1 cellular context compared by ENCODE assay signal in the genomic region with DNA sequence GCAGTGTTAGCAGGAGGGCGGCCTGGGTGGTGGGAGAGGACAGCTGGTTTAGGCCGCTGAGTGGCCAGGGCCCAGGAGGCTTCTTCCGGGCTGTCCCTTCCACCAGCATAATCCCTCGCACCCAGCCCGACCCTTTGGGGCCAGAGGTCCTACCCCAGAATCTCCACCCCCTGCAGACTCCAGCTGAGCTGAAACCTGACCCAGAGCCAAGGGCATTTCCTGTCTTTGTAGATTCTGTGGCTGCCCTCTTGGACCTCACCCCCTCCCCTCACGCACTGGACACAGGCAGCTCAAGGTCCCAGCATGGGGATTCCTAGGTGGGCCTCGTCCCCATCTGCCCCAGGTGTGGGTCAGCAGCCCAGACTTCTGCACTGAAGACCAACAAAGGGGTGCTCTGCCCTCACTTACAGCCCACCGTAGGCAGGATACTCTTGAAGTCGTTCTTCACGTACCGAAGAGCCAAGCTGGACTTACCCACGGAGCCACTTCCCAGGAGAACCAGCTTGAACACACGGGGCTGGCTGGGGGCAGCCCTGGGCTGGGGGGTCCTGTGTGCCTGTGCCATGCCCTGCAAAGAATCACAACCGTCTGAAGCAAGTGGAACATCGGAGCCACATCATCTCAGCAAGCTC.
TF ChIP-seq lines count a peak whose summit lies in the region.

No MANE protein-coding gene starts in this region.

TF ChIP-seq in HepG2, 621 proteins besides CTCF, POLR2A, EP300 and RAD21 (continued from another document and continues in another):
- no peak for TF ChIP-seq ZNF138 (CRISPR knock-in tag; IDR thresholded peaks at IDR 0.05; ENCODE audit: low read depth)
- no peak for TF ChIP-seq ZNF570 (CRISPR knock-in tag; IDR thresholded peaks at IDR 0.05; ENCODE audit: borderline replicate concordance)
- no peak for TF ChIP-seq PAF1 (CRISPR knock-in tag; IDR thresholded peaks at IDR 0.05)
- TF ChIP-seq ARNTL (CRISPR knock-in tag; IDR thresholded peaks at IDR 0.05), result peak; percentile 95
- TF ChIP-seq, protein P1, sequence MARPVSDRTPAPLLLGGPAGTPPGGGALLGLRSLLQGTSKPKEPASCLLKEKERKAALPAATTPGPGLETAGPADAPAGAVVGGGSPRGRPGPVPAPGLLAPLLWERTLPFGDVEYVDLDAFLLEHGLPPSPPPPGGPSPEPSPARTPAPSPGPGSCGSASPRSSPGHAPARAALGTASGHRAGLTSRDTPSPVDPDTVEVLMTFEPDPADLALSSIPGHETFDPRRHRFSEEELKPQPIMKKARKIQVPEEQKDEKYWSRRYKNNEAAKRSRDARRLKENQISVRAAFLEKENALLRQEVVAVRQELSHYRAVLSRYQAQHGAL (CRISPR knock-in tag; IDR thresholded peaks at IDR 0.05; ENCODE audit: not compliant biosample characterization), result no peak
- TF ChIP-seq, protein P2, sequence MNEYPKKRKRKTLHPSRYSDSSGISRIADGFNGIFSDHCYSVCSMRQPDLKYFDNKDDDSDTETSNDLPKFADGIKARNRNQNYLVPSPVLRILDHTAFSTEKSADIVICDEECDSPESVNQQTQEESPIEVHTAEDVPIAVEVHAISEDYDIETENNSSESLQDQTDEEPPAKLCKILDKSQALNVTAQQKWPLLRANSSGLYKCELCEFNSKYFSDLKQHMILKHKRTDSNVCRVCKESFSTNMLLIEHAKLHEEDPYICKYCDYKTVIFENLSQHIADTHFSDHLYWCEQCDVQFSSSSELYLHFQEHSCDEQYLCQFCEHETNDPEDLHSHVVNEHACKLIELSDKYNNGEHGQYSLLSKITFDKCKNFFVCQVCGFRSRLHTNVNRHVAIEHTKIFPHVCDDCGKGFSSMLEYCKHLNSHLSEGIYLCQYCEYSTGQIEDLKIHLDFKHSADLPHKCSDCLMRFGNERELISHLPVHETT (CRISPR knock-in tag; conservative IDR thresholded peaks at IDR 0.05), result 0 out of 2 replicates have a peak, but pooled peaks have one; percentile 34
- TF ChIP-seq XBP1 (CRISPR knock-in tag; IDR thresholded peaks at IDR 0.05), result no peak
- TF ChIP-seq KDM5A (IDR thresholded peaks at IDR 0.05; ENCODE audit: borderline replicate concordance, low read length), result no peak
- TF ChIP-seq, protein P3, sequence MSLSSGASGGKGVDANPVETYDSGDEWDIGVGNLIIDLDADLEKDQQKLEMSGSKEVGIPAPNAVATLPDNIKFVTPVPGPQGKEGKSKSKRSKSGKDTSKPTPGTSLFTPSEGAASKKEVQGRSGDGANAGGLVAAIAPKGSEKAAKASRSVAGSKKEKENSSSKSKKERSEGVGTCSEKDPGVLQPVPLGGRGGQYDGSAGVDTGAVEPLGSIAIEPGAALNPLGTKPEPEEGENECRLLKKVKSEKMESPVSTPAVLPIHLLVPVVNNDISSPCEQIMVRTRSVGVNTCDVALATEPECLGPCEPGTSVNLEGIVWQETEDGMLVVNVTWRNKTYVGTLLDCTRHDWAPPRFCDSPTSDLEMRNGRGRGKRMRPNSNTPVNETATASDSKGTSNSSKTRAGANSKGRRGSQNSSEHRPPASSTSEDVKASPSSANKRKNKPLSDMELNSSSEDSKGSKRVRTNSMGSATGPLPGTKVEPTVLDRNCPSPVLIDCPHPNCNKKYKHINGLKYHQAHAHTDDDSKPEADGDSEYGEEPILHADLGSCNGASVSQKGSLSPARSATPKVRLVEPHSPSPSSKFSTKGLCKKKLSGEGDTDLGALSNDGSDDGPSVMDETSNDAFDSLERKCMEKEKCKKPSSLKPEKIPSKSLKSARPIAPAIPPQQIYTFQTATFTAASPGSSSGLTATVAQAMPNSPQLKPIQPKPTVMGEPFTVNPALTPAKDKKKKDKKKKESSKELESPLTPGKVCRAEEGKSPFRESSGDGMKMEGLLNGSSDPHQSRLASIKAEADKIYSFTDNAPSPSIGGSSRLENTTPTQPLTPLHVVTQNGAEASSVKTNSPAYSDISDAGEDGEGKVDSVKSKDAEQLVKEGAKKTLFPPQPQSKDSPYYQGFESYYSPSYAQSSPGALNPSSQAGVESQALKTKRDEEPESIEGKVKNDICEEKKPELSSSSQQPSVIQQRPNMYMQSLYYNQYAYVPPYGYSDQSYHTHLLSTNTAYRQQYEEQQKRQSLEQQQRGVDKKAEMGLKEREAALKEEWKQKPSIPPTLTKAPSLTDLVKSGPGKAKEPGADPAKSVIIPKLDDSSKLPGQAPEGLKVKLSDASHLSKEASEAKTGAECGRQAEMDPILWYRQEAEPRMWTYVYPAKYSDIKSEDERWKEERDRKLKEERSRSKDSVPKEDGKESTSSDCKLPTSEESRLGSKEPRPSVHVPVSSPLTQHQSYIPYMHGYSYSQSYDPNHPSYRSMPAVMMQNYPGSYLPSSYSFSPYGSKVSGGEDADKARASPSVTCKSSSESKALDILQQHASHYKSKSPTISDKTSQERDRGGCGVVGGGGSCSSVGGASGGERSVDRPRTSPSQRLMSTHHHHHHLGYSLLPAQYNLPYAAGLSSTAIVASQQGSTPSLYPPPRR (CRISPR knock-in tag; IDR thresholded peaks at IDR 0.05; ENCODE audit: borderline replicate concordance), result peak; percentile 96
- peak; percentile 60 for TF ChIP-seq ZNF629 (CRISPR knock-in tag; conservative IDR thresholded peaks at IDR 0.05)
- TF ChIP-seq MBD4 (IDR thresholded peaks at IDR 0.05; ENCODE audit: borderline replicate concordance, low read length), result no peak
- TF ChIP-seq ZNF383 (CRISPR knock-in tag; IDR thresholded peaks at IDR 0.05; ENCODE audit: borderline replicate concordance), result no peak
- TF ChIP-seq SIN3A (IDR thresholded peaks at IDR 0.05; ENCODE audit: borderline replicate concordance, low read depth, low read length), result peak; percentile 88
- TF ChIP-seq ATM (IDR thresholded peaks at IDR 0.05; ENCODE audit: borderline replicate concordance), result no peak
- peak; percentile 93 for TF ChIP-seq ZNF431 (CRISPR knock-in tag; IDR thresholded peaks at IDR 0.05; ENCODE audit: borderline replicate concordance, low read depth)
- peak; percentile 90; the same call in 1 of the 2 replicates for TF ChIP-seq KDM5B (CRISPR knock-in tag; IDR thresholded peaks at IDR 0.05; ENCODE audit: borderline replicate concordance)
- TF ChIP-seq, protein P4, sequence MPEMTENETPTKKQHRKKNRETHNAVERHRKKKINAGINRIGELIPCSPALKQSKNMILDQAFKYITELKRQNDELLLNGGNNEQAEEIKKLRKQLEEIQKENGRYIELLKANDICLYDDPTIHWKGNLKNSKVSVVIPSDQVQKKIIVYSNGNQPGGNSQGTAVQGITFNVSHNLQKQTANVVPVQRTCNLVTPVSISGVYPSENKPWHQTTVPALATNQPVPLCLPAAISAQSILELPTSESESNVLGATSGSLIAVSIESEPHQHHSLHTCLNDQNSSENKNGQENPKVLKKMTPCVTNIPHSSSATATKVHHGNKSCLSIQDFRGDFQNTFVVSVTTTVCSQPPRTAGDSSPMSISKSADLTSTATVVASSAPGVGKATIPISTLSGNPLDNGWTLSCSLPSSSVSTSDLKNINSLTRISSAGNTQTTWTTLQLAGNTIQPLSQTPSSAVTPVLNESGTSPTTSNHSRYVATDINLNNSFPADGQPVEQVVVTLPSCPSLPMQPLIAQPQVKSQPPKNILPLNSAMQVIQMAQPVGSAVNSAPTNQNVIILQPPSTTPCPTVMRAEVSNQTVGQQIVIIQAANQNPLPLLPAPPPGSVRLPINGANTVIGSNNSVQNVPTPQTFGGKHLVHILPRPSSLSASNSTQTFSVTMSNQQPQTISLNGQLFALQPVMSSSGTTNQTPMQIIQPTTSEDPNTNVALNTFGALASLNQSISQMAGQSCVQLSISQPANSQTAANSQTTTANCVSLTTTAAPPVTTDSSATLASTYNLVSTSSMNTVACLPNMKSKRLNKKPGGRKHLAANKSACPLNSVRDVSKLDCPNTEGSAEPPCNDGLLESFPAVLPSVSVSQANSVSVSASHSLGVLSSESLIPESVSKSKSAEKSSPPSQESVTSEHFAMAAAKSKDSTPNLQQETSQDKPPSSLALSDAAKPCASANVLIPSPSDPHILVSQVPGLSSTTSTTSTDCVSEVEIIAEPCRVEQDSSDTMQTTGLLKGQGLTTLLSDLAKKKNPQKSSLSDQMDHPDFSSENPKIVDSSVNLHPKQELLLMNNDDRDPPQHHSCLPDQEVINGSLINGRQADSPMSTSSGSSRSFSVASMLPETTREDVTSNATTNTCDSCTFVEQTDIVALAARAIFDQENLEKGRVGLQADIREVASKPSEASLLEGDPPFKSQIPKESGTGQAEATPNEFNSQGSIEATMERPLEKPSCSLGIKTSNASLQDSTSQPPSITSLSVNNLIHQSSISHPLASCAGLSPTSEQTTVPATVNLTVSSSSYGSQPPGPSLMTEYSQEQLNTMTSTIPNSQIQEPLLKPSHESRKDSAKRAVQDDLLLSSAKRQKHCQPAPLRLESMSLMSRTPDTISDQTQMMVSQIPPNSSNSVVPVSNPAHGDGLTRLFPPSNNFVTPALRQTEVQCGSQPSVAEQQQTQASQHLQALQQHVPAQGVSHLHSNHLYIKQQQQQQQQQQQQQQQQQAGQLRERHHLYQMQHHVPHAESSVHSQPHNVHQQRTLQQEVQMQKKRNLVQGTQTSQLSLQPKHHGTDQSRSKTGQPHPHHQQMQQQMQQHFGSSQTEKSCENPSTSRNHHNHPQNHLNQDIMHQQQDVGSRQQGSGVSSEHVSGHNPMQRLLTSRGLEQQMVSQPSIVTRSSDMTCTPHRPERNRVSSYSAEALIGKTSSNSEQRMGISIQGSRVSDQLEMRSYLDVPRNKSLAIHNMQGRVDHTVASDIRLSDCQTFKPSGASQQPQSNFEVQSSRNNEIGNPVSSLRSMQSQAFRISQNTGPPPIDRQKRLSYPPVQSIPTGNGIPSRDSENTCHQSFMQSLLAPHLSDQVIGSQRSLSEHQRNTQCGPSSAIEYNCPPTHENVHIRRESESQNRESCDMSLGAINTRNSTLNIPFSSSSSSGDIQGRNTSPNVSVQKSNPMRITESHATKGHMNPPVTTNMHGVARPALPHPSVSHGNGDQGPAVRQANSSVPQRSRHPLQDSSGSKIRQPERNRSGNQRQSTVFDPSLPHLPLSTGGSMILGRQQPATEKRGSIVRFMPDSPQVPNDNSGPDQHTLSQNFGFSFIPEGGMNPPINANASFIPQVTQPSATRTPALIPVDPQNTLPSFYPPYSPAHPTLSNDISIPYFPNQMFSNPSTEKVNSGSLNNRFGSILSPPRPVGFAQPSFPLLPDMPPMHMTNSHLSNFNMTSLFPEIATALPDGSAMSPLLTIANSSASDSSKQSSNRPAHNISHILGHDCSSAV (CRISPR knock-in tag; IDR thresholded peaks at IDR 0.05; ENCODE audit: borderline replicate concordance), result no peak
- peak; percentile 49; the same call in 1 of the 2 replicates for TF ChIP-seq ZNF749 (CRISPR knock-in tag; IDR thresholded peaks at IDR 0.05; ENCODE audit: borderline replicate concordance)
- TF ChIP-seq, protein P5, sequence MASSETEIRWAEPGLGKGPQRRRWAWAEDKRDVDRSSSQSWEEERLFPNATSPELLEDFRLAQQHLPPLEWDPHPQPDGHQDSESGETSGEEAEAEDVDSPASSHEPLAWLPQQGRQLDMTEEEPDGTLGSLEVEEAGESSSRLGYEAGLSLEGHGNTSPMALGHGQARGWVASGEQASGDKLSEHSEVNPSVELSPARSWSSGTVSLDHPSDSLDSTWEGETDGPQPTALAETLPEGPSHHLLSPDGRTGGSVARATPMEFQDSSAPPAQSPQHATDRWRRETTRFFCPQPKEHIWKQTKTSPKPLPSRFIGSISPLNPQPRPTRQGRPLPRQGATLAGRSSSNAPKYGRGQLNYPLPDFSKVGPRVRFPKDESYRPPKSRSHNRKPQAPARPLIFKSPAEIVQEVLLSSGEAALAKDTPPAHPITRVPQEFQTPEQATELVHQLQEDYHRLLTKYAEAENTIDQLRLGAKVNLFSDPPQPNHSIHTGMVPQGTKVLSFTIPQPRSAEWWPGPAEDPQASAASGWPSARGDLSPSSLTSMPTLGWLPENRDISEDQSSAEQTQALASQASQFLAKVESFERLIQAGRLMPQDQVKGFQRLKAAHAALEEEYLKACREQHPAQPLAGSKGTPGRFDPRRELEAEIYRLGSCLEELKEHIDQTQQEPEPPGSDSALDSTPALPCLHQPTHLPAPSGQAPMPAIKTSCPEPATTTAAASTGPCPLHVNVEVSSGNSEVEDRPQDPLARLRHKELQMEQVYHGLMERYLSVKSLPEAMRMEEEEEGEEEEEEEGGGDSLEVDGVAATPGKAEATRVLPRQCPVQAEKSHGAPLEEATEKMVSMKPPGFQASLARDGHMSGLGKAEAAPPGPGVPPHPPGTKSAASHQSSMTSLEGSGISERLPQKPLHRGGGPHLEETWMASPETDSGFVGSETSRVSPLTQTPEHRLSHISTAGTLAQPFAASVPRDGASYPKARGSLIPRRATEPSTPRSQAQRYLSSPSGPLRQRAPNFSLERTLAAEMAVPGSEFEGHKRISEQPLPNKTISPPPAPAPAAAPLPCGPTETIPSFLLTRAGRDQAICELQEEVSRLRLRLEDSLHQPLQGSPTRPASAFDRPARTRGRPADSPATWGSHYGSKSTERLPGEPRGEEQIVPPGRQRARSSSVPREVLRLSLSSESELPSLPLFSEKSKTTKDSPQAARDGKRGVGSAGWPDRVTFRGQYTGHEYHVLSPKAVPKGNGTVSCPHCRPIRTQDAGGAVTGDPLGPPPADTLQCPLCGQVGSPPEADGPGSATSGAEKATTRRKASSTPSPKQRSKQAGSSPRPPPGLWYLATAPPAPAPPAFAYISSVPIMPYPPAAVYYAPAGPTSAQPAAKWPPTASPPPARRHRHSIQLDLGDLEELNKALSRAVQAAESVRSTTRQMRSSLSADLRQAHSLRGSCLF (CRISPR knock-in tag; IDR thresholded peaks at IDR 0.05; ENCODE audit: borderline replicate concordance), result no peak
- TF ChIP-seq ZFY (CRISPR knock-in tag; IDR thresholded peaks at IDR 0.05), result peak; percentile 66
- TF ChIP-seq, protein P6, sequence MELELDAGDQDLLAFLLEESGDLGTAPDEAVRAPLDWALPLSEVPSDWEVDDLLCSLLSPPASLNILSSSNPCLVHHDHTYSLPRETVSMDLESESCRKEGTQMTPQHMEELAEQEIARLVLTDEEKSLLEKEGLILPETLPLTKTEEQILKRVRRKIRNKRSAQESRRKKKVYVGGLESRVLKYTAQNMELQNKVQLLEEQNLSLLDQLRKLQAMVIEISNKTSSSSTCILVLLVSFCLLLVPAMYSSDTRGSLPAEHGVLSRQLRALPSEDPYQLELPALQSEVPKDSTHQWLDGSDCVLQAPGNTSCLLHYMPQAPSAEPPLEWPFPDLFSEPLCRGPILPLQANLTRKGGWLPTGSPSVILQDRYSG (CRISPR knock-in tag; IDR thresholded peaks at IDR 0.05), result no peak
- TF ChIP-seq, protein P7, sequence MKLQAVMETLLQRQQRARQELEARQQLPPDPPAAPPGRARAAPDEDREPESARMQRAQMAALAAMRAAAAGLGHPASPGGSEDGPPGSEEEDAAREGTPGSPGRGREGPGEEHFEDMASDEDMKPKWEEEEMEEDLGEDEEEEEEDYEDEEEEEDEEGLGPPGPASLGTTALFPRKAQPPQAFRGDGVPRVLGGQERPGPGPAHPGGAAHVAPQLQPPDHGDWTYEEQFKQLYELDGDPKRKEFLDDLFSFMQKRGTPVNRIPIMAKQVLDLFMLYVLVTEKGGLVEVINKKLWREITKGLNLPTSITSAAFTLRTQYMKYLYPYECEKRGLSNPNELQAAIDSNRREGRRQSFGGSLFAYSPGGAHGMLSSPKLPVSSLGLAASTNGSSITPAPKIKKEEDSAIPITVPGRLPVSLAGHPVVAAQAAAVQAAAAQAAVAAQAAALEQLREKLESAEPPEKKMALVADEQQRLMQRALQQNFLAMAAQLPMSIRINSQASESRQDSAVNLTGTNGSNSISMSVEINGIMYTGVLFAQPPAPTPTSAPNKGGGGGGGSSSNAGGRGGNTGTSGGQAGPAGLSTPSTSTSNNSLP (IDR thresholded peaks at IDR 0.05; ENCODE audit: low read depth, low read length), result no peak
- TF ChIP-seq RFXAP (CRISPR knock-in tag; IDR thresholded peaks at IDR 0.05; ENCODE audit: borderline replicate concordance), result peak; percentile 88; the same call in 1 of the 2 replicates
- TF ChIP-seq FOXM1 (CRISPR knock-in tag; IDR thresholded peaks at IDR 0.05), result no peak
- TF ChIP-seq NFE2L1 (CRISPR knock-in tag; IDR thresholded peaks at IDR 0.05; ENCODE audit: borderline replicate concordance), result no peak
- no peak for TF ChIP-seq FIP1L1 (IDR thresholded peaks at IDR 0.05; ENCODE audit: borderline replicate concordance, insufficient read depth, low read depth, low read length)
- TF ChIP-seq NR2F6 (IDR thresholded peaks at IDR 0.05), result peak; percentile 96
- peak; percentile 99 for TF ChIP-seq NR2F6 (CRISPR knock-in tag; IDR thresholded peaks at IDR 0.05)
- TF ChIP-seq NFE2 (CRISPR knock-in tag; IDR thresholded peaks at IDR 0.05), result no peak
- TF ChIP-seq FLYWCH1 (CRISPR knock-in tag; IDR thresholded peaks at IDR 0.05), result no peak
